ENCODE assay signal across 15 cellular contexts in the genomic region with DNA sequence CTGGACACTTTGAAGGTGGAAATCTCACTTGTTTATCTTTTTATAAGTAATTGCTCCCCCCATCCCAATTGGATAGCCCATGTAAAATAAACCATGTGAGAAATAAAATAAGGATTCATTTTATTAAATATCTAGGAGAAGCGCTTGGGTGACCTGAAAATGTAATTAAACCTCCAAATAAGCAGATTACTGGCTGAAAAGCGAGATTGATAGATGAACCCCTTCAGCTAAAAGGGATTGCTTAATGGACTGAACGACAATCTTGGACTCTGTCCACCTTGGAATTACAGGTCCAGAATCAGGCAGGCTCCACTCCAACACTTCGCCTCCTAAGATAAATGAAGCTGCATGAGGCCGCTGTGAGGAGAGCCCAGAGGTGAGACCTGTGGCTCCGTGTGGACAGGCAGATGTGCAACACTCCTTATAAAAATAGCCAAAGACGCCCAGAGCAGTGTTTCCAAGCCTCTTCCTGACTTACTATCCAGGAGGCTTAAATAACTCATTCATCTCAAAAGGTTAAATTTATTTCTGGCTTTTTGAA.
DNase-seq lines count a peak whose midpoint lies in the region; ATAC-seq and TF ChIP-seq lines count a peak whose summit lies in the region.
"Had no signal": no experiment of that assay in that cellular context is flagged by ENCODE, and none has a peak within 500 bp of the region (broad histone marks: within the 10 kb centered on the region; RNA-seq: fewer than 3 reads in every experiment).

No MANE protein-coding gene starts in this region.

- H3K4me2 ChIP-seq in GM23338, result no peak overlapping the region

- no peak overlapping the region for H3K4me3 ChIP-seq in GM23338
- H3K4me3 ChIP-seq in astrocyte of the spinal cord (ENCODE audit: low read depth, low read length), result no peak overlapping the region
- H3K4me3 ChIP-seq: HAP-1, Peyer's patch, SJCRH30 had no signal

- no peaks in the 10 kb centered on the region for H3K36me3 Mint-ChIP-seq in GM23338 (ENCODE audit: low read depth)
- no peaks in the 10 kb centered on the region for H3K36me3 Mint-ChIP-seq in activated CD4-positive, alpha-beta T cell treated with anti-CD3 and anti-CD28 coated beads, Interleukin-2, amount 10 ng/mL, durations not matched to agents 7 days and 5 days (ENCODE audit: low read depth)
- H3K36me3 Mint-ChIP-seq: T-cell had no signal

- in situ Hi-C loops in astrocyte of the spinal cord (cut with HindIII; ENCODE audit: low sequenced_read_pairs), result no loop called here

- no peaks in the 10 kb centered on the region for H3K36me3 ChIP-seq in GM23338 (ENCODE audit: insufficient read depth)
- H3K36me3 ChIP-seq: HAP-1, Peyer's patch, SJCRH30 had no signal

- H3K4me3 Mint-ChIP-seq in GM23338, result no peak overlapping the region
- no peak overlapping the region for H3K4me3 Mint-ChIP-seq in activated CD4-positive, alpha-beta T cell treated with anti-CD3 and anti-CD28 coated beads, Interleukin-2, amount 10 ng/mL, durations not matched to agents 7 days and 5 days
- H3K4me3 Mint-ChIP-seq: T-cell had no signal

- H3K27ac ChIP-seq in GM23338 (ENCODE audit: low read depth), result no peak overlapping the region
- H3K27ac ChIP-seq: Peyer's patch, SJCRH30 had no signal

- no peaks in the 10 kb centered on the region for H3K27me3 ChIP-seq in GM23338 (ENCODE audit: insufficient read depth)
- H3K27me3 ChIP-seq: Peyer's patch had no signal

- POLR2A ChIA-PET in activated CD4-positive, alpha-beta T cell treated with anti-CD3 and anti-CD28 coated beads, Interleukin-2, amount 10 ng/mL, durations not matched to agents 7 days and 5 days (lab: Charles Lee), result no interaction called here

- TF ChIP-seq CTCF in GM23338 (conservative IDR thresholded peaks at IDR 0.05; ENCODE audit: low read depth in 2 of 2) (no peak), astrocyte of the spinal cord (IDR thresholded peaks at IDR 0.05; ENCODE audit: low read depth, low read length) (no peak)

- CTCF ChIA-PET in activated CD4-positive, alpha-beta T cell treated with anti-CD3 and anti-CD28 coated beads, Interleukin-2, amount 10 ng/mL, durations not matched to agents 7 days and 5 days (lab: Charles Lee), result no interaction called here

- no peaks in the 10 kb centered on the region for H3F3A ChIP-seq in GM23338 (replicated peaks; ENCODE audit: low read depth)

- H4K20me1 ChIP-seq in GM23338 (replicated peaks; ENCODE audit: insufficient read depth), result no peaks in the 10 kb centered on the region

- ATAC-seq in GM23338 (no peak), HG03097 (IDR thresholded peaks at IDR 0.05; ENCODE audit: low FRiP score, unreplicated experiment) (no peak)
- ATAC-seq: T-cell had no signal

- H3K4me1 ChIP-seq in GM23338 (ENCODE audit: insufficient read depth), result no peaks in the 10 kb centered on the region; the same call in 1 of the 2 replicates
- H3K4me1 ChIP-seq: HAP-1, Peyer's patch, SJCRH30 had no signal

- DNase-seq in GM23338 (ENCODE audit: low spot score), result no peak
- peak; percentile 94 for DNase-seq in NCI-H82 (lab: John Stamatoyannopoulos, UW)
- DNase-seq in astrocyte of the spinal cord (ENCODE audit: low read depth, low spot score), result peak; percentile 4
- DNase-seq in pons (ENCODE audit: low spot score), result peak; percentile 1
- no peak for DNase-seq in SIG-M5 treated with dmso at 0.1 percent for 504 hours (lab: John Stamatoyannopoulos, UW; ENCODE audit: unreplicated experiment)
- DNase-seq in activated CD4-positive, alpha-beta T cell treated with anti-CD3 and anti-CD28 coated beads, Interleukin-2, amount 10 ng/mL, durations not matched to agents 7 days and 5 days, result no peak
- DNase-seq: C1 segment of cervical spinal cord, DMS153, EL, NCI-H1436 treated with DMSO at 0.1 percent for 48 hours, Peyer's patch, SJCRH30, T-cell had no signal

- no peaks in the 10 kb centered on the region for H3K27me3 Mint-ChIP-seq in GM23338 (ENCODE audit: insufficient read depth, low read depth, poor library complexity)
- H3K27me3 Mint-ChIP-seq in activated CD4-positive, alpha-beta T cell treated with anti-CD3 and anti-CD28 coated beads, Interleukin-2, amount 10 ng/mL, durations not matched to agents 7 days and 5 days, result peaks cover 21% of the 10 kb centered on the region

- no peaks in the 10 kb centered on the region for H3K9me2 ChIP-seq in GM23338 (ENCODE audit: insufficient read depth)

- no peaks in the 10 kb centered on the region for H3K79me2 ChIP-seq in GM23338 (replicated peaks; ENCODE audit: insufficient read depth)

- no peak overlapping the region for H3K27ac Mint-ChIP-seq in GM23338
- no peak overlapping the region for H3K27ac Mint-ChIP-seq in activated CD4-positive, alpha-beta T cell treated with anti-CD3 and anti-CD28 coated beads, Interleukin-2, amount 10 ng/mL, durations not matched to agents 7 days and 5 days
- H3K27ac Mint-ChIP-seq: T-cell had no signal

- H2AFZ ChIP-seq in GM23338, result 0 out of 2 replicates have a peak overlapping the region, but pooled peaks have one; percentile 97

- no peaks in the 10 kb centered on the region for H3K9me3 Mint-ChIP-seq in GM23338
- no peaks in the 10 kb centered on the region for H3K9me3 Mint-ChIP-seq in activated CD4-positive, alpha-beta T cell treated with anti-CD3 and anti-CD28 coated beads, Interleukin-2, amount 10 ng/mL, durations not matched to agents 7 days and 5 days
- H3K9me3 Mint-ChIP-seq: T-cell had no signal

- peaks cover 2% of the 10 kb centered on the region; the same call in 2 of the 3 replicates for H3K4me1 Mint-ChIP-seq in GM23338
- no peaks in the 10 kb centered on the region for H3K4me1 Mint-ChIP-seq in activated CD4-positive, alpha-beta T cell treated with anti-CD3 and anti-CD28 coated beads, Interleukin-2, amount 10 ng/mL, durations not matched to agents 7 days and 5 days
- H3K4me1 Mint-ChIP-seq: T-cell had no signal

TF ChIP-seq in GM23338, 12 proteins besides CTCF, POLR2A, EP300 and RAD21 (continues in another document):
- TF ChIP-seq, protein P1, sequence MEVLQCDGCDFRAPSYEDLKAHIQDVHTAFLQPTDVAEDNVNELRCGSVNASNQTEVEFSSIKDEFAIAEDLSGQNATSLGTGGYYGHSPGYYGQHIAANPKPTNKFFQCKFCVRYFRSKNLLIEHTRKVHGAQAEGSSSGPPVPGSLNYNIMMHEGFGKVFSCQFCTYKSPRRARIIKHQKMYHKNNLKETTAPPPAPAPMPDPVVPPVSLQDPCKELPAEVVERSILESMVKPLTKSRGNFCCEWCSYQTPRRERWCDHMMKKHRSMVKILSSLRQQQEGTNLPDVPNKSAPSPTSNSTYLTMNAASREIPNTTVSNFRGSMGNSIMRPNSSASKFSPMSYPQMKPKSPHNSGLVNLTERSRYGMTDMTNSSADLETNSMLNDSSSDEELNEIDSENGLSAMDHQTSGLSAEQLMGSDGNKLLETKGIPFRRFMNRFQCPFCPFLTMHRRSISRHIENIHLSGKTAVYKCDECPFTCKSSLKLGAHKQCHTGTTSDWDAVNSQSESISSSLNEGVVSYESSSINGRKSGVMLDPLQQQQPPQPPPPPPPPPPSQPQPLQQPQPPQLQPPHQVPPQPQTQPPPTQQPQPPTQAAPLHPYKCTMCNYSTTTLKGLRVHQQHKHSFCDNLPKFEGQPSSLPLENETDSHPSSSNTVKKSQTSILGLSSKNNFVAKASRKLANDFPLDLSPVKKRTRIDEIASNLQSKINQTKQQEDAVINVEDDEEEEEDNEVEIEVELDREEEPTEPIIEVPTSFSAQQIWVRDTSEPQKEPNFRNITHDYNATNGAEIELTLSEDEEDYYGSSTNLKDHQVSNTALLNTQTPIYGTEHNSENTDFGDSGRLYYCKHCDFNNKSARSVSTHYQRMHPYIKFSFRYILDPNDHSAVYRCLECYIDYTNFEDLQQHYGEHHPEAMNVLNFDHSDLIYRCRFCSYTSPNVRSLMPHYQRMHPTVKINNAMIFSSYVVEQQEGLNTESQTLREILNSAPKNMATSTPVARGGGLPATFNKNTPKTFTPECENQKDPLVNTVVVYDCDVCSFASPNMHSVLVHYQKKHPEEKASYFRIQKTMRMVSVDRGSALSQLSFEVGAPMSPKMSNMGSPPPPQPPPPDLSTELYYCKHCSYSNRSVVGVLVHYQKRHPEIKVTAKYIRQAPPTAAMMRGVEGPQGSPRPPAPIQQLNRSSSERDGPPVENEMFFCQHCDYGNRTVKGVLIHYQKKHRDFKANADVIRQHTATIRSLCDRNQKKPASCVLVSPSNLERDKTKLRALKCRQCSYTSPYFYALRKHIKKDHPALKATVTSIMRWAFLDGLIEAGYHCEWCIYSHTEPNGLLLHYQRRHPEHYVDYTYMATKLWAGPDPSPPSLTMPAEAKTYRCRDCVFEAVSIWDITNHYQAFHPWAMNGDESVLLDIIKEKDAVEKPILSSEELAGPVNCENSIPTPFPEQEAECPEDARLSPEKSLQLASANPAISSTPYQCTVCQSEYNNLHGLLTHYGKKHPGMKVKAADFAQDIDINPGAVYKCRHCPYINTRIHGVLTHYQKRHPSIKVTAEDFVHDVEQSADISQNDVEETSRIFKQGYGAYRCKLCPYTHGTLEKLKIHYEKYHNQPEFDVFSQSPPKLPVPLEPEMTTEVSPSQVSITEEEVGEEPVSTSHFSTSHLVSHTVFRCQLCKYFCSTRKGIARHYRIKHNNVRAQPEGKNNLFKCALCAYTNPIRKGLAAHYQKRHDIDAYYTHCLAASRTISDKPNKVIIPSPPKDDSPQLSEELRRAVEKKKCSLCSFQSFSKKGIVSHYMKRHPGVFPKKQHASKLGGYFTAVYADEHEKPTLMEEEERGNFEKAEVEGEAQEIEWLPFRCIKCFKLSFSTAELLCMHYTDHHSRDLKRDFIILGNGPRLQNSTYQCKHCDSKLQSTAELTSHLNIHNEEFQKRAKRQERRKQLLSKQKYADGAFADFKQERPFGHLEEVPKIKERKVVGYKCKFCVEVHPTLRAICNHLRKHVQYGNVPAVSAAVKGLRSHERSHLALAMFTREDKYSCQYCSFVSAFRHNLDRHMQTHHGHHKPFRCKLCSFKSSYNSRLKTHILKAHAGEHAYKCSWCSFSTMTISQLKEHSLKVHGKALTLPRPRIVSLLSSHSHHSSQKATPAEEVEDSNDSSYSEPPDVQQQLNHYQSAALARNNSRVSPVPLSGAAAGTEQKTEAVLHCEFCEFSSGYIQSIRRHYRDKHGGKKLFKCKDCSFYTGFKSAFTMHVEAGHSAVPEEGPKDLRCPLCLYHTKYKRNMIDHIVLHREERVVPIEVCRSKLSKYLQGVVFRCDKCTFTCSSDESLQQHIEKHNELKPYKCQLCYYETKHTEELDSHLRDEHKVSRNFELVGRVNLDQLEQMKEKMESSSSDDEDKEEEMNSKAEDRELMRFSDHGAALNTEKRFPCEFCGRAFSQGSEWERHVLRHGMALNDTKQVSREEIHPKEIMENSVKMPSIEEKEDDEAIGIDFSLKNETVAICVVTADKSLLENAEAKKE (CRISPR knock-in tag; IDR thresholded peaks at IDR 0.05), result no peak
- no peak for TF ChIP-seq CREB1 (CRISPR knock-in tag; IDR thresholded peaks at IDR 0.05; ENCODE audit: low read depth)

Comparison
In these comparisons a context has a peak if more than half of its experiments do, and no peak if none do; other contexts are left out.
1. DNase-seq: peak in NCI-H82 (single experiment), astrocyte of the spinal cord (single experiment) and pons (single experiment); none in GM23338 (single experiment), SIG-M5 treated with dmso at 0.1 percent for 504 hours (single experiment) and activated CD4-positive, alpha-beta T cell treated with anti-CD3 and anti-CD28 coated beads, Interleukin-2, amount 10 ng/mL, durations not matched to agents 7 days and 5 days (single experiment).